ENCODE assay signal across 19 cellular contexts in the genomic region with DNA sequence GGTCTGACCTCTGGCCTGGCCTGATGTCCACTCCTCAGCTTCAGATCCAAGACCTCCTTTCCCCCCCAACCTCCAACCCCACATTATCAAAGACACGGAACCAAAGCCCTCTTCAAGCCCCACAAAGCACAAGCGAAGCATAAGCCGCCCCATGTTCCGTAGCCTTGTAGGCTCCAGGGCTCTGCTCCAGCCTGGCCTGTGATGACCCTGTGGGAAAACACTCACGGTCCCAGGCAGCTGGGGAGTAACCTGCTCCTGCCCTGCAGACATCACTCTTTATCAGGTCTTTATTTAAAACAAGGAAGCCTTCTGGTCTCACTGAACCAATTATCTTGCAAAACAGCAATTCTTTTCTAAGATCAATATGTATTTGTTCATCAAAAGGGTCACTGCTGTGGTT. TPM values are rescaled to one million over a fixed set of nuclear protein-coding genes. Genes with fewer than 3 reads are reported as not detected.
DNase-seq lines count a peak whose midpoint lies in the region; ATAC-seq, FAIRE-seq and TF ChIP-seq lines count a peak whose summit lies in the region.
"Had no signal": no experiment of that assay in that cellular context is flagged by ENCODE, and none has a peak within 500 bp of the region (broad histone marks: within the 10 kb centered on the region; RNA-seq: fewer than 3 reads in every experiment).

No MANE protein-coding gene starts in this region.

- no peaks in the 10 kb centered on the region for H3K23me2 ChIP-seq in H1 (ENCODE audit: low read depth, low read length)

- ATAC-seq in heart left ventricle (peak in 3 of 4 donors; percentile 61 to 70 (median 65)), GM19324 (IDR thresholded peaks at IDR 0.05; ENCODE audit: low FRiP score, unreplicated experiment) (no peak)
- ATAC-seq: CD8-positive, alpha-beta T cell; GM23338 had no signal

- no peak for DNase-seq in heart left ventricle
- DNase-seq in cardiac septum (ENCODE audit: low spot score) = no peak
- DNase-seq in H1 (ENCODE audit: low read depth in 1 of 2, low spot score in 2 of 2) = no peak
- DNase-seq in neuronal stem cell (ENCODE audit: low spot score) = no peak
- no peak for DNase-seq in H7
- DNase-seq in G401 (ENCODE audit: low spot score) = no peak
- DNase-seq: Calu3; CD8-positive, alpha-beta T cell; DND-41; EL; H9 had no signal

- CTCF ChIA-PET in H1 (lab: Charles Lee; ENCODE audit: partially characterized antibody) = interaction anchor here (0.6 to 2.8 kb wide), 9 partner anchors 8 to 349 kb away, joined by 3 to 10 read pairs (median 4); no protein-coding TSS in a partner anchor

- no peak for TF ChIP-seq CTCF in heart left ventricle (IDR thresholded peaks at IDR 0.05)
- TF ChIP-seq CTCF in H1 (IDR thresholded peaks at IDR 0.05; ENCODE audit: control extremely low read depth in 1 of 3, insufficient read depth in 1 of 3, low read depth in 1 of 3, low read length in 3 of 3) = no peak

- peak overlapping the region; percentile 57; the same call in 1 of the 2 replicates for H4K8ac ChIP-seq in H1 (ENCODE audit: extremely low read depth, insufficient read depth, low read length)
- no peak overlapping the region for H4K8ac ChIP-seq in neuronal stem cell (ENCODE audit: low read depth, low read length)

- H3K9ac ChIP-seq in H1 (replicated peaks in 1 of 4; ENCODE audit: extremely low read depth in 1 of 4, low read depth in 3 of 4, low read length in 3 of 4) = no peak overlapping the region
- no peak overlapping the region for H3K9ac ChIP-seq in neuronal stem cell (ENCODE audit: low read depth, low read length, poor library complexity)
- H3K9ac ChIP-seq: BLaER1 treated with 17β-estradiol and CSF1 and Interleukin-3, amounts not matched to agents 10 nM and 100 nM had no signal

- no peak for TF ChIP-seq RAD21 in H1 (IDR thresholded peaks at IDR 0.05 in 1 of 2, conservative IDR thresholded peaks at IDR 0.05 in 1 of 2; ENCODE audit: low read depth in 2 of 2, low read length in 2 of 2)

- H4K5ac ChIP-seq in H1 (ENCODE audit: insufficient read length, low read depth, low read length) = no peak overlapping the region

- no peaks in the 10 kb centered on the region for H3K36me3 ChIP-seq in heart left ventricle
- no peaks in the 10 kb centered on the region for H3K36me3 ChIP-seq in H1 (ENCODE audit: control insufficient read depth in 2 of 4, insufficient read depth in 4 of 4, low read length in 3 of 4)
- H3K36me3 ChIP-seq in neuronal stem cell (replicated peaks in 1 of 2; ENCODE audit: control insufficient read depth in 2 of 2, insufficient read depth in 2 of 2, low read length in 2 of 2) = no peaks in the 10 kb centered on the region
- no peaks in the 10 kb centered on the region for H3K36me3 ChIP-seq in H7 (replicated peaks; ENCODE audit: control insufficient read depth, insufficient read depth, low read length)
- H3K36me3 ChIP-seq: BLaER1 treated with 17β-estradiol and CSF1 and Interleukin-3, amounts not matched to agents 10 nM and 100 nM had no signal

- H4K91ac ChIP-seq in H1 (replicated peaks; ENCODE audit: insufficient read length, low read length) (no peak overlapping the region), neuronal stem cell (ENCODE audit: low read depth, low read length, poor library complexity) (no peak overlapping the region)

- H3K4me2 ChIP-seq in H1 (ENCODE audit: insufficient read depth in 1 of 2, low read depth in 2 of 2, low read length in 2 of 2) (no peak overlapping the region), neuronal stem cell (ENCODE audit: insufficient read depth, low read length, poor library complexity, severe bottlenecking) (no peak overlapping the region)
- H3K4me2 ChIP-seq: BLaER1 treated with 17β-estradiol and CSF1 and Interleukin-3, amounts not matched to agents 10 nM and 100 nM; GM23338 had no signal

- FAIRE-seq in H1 (lab: Jason Lieb, UNC) = no peak
- FAIRE-seq: G401.6, GM12891, GM19239 had no signal

- H3K27ac ChIP-seq in heart left ventricle = no peak overlapping the region
- H3K27ac ChIP-seq in H1 (ENCODE audit: low read depth, low read length) = no peak overlapping the region
- H3K27ac ChIP-seq in neuronal stem cell (replicated peaks; ENCODE audit: low read length) = no peak overlapping the region
- H3K27ac ChIP-seq: BLaER1 treated with 17β-estradiol and CSF1 and Interleukin-3, amounts not matched to agents 10 nM and 100 nM had no signal

- H3K56ac ChIP-seq in H1 (replicated peaks; ENCODE audit: insufficient read length, low read depth, low read length) = no peak overlapping the region

- TF ChIP-seq POLR2A in heart left ventricle (IDR thresholded peaks at IDR 0.05) = no peak
- no peak for TF ChIP-seq POLR2A in H1 (IDR thresholded peaks at IDR 0.05; ENCODE audit: control extremely low read depth in 1 of 2, low read depth in 2 of 2, low read length in 2 of 2)

- H2BK12ac ChIP-seq in H1 (ENCODE audit: low read depth, low read length) (no peak overlapping the region), neuronal stem cell (ENCODE audit: low read length) (no peak overlapping the region)

- in situ Hi-C loops in G401 (cut with HindIII; ENCODE audit: low sequenced_read_pairs) = no loop called here

- H3K4me1 ChIP-seq in heart left ventricle (peaks cover 0 to 14% (median 6%) of the 10 kb centered on the region in 12 donors), H1 (replicated peaks in 1 of 4; ENCODE audit: control insufficient read depth in 3 of 4, insufficient read depth in 4 of 4, low read length in 3 of 4) (peaks cover 0 to 2% (median 0%) of the 10 kb centered on the region in 4 experiments; a peak in 1 of 7 replicates), neuronal stem cell (ENCODE audit: control insufficient read depth in 2 of 2, insufficient read depth in 1 of 2, low read depth in 1 of 2, low read length in 2 of 2) (peaks cover 0 to 2% of the 10 kb centered on the region in 2 donors)
- H3K4me1 ChIP-seq: BLaER1 treated with 17β-estradiol and CSF1 and Interleukin-3, amounts not matched to agents 10 nM and 100 nM had no signal

- H3K4ac ChIP-seq in H1 (replicated peaks; ENCODE audit: insufficient read length, low read depth, low read length) (no peak overlapping the region), neuronal stem cell (ENCODE audit: low read length) (no peak overlapping the region)

- POLR2A ChIA-PET in H1 (lab: Charles Lee; ENCODE audit: partially characterized antibody) = no interaction called here

- no peaks in the 10 kb centered on the region for H4K20me1 ChIP-seq in H1 (replicated peaks in 1 of 2; ENCODE audit: control insufficient read depth in 1 of 2, insufficient read depth in 2 of 2, low read length in 2 of 2)
- H4K20me1 ChIP-seq: BLaER1 treated with 17β-estradiol and CSF1 and Interleukin-3, amounts not matched to agents 10 nM and 100 nM had no signal

- H3K27me3 ChIP-seq in heart left ventricle = no peaks in the 10 kb centered on the region
- H3K27me3 ChIP-seq in H1 (replicated peaks in 1 of 4; ENCODE audit: control insufficient read depth in 3 of 4, extremely low read depth in 1 of 4, insufficient read depth in 3 of 4, low read length in 3 of 4) = no peaks in the 10 kb centered on the region
- peaks cover 0 to 26% (median 0%) of the 10 kb centered on the region in 3 experiments for H3K27me3 ChIP-seq in neuronal stem cell (ENCODE audit: control insufficient read depth in 3 of 3, insufficient read depth in 3 of 3, low read depth in 1 of 3, low read length in 3 of 3)
- H3K27me3 ChIP-seq in H7 (ENCODE audit: control insufficient read depth, insufficient read depth, low read length) = no peaks in the 10 kb centered on the region
- H3K27me3 ChIP-seq: BLaER1 treated with 17β-estradiol and CSF1 and Interleukin-3, amounts not matched to agents 10 nM and 100 nM had no signal

- TF ChIP-seq EP300 in H1 (IDR thresholded peaks at IDR 0.05; ENCODE audit: borderline replicate concordance in 1 of 2, low read depth in 2 of 2, low read length in 2 of 2) = no peak

- no peaks in the 10 kb centered on the region for H3K79me2 ChIP-seq in H1 (ENCODE audit: control insufficient read depth in 1 of 2, insufficient read depth in 2 of 2, low read length in 2 of 2)

- H2AK5ac ChIP-seq in H1 (ENCODE audit: low read depth, low read length) = no peak overlapping the region
- no peak overlapping the region for H2AK5ac ChIP-seq in neuronal stem cell (ENCODE audit: low read depth, low read length)

- no peak overlapping the region for H2AFZ ChIP-seq in H1 (ENCODE audit: low read length)
- H2AFZ ChIP-seq in neuronal stem cell (ENCODE audit: low read length) = no peak overlapping the region
- H2AFZ ChIP-seq: GM23338 had no signal

- H3K23ac ChIP-seq in H1 (ENCODE audit: insufficient read length) (no peak overlapping the region), neuronal stem cell (ENCODE audit: low read depth, low read length, poor library complexity) (no peak overlapping the region)

- no peak overlapping the region for H2BK20ac ChIP-seq in H1 (ENCODE audit: low read length)

- H3K18ac ChIP-seq in H1 (ENCODE audit: extremely low read depth, low read length) = no peak overlapping the region
- peak overlapping the region; percentile 46 for H3K18ac ChIP-seq in neuronal stem cell (ENCODE audit: low read length)

- H3K79me1 ChIP-seq in H1 (ENCODE audit: low read depth, low read length) = no peaks in the 10 kb centered on the region
- no peaks in the 10 kb centered on the region for H3K79me1 ChIP-seq in neuronal stem cell (ENCODE audit: low read depth, low read length)

- H3K4me3 ChIP-seq in heart left ventricle (no peak overlapping the region), H1 (ENCODE audit: extremely low read depth in 1 of 4, insufficient read depth in 2 of 4, low read depth in 3 of 4, low read length in 4 of 4) (no peak overlapping the region), neuronal stem cell (ENCODE audit: low read length in 2 of 2) (no peak overlapping the region), H7 (ENCODE audit: insufficient read depth, low read depth, low read length) (no peak overlapping the region)
- H3K4me3 ChIP-seq: BLaER1 treated with 17β-estradiol and CSF1 and Interleukin-3, amounts not matched to agents 10 nM and 100 nM; GM23338 had no signal

- H3K9me3 ChIP-seq in heart left ventricle (no peaks in the 10 kb centered on the region), H1 (ENCODE audit: insufficient read depth in 2 of 2, low read depth in 1 of 2, low read length in 1 of 2) (no peaks in the 10 kb centered on the region), neuronal stem cell (replicated peaks in 1 of 2; ENCODE audit: control insufficient read depth in 2 of 2, insufficient read depth in 1 of 2, low read depth in 1 of 2, low read length in 2 of 2) (no peaks in the 10 kb centered on the region)
- H3K9me3 ChIP-seq: BLaER1 treated with 17β-estradiol and CSF1 and Interleukin-3, amounts not matched to agents 10 nM and 100 nM had no signal

- H3K14ac ChIP-seq in H1 (ENCODE audit: insufficient read length) = no peak overlapping the region
- no peak overlapping the region for H3K14ac ChIP-seq in neuronal stem cell (ENCODE audit: low read length)

- H2BK15ac ChIP-seq in H1 (ENCODE audit: low read length) (no peak overlapping the region), neuronal stem cell (ENCODE audit: low read length) (no peak overlapping the region)

- H2BK5ac ChIP-seq in H1 (ENCODE audit: low read depth, low read length) (no peak overlapping the region), neuronal stem cell (ENCODE audit: low read length) (no peak overlapping the region)

- intact Hi-C loops in heart left ventricle (cut with DNase I) = loop anchor here in 2 of 10 donors (10.0 kb wide), 2 partner anchors 396 to 796 kb away; no protein-coding TSS in a partner anchor
- intact Hi-C loops in cardiac septum (cut with DNase I) = no loop called here

- 44 to 61% (median 49%) methylated on average over 5 of the region's 5 CpGs for whole genome bisulfite sequencing in heart left ventricle, 4 donors
- whole genome bisulfite sequencing in H1 (ENCODE audit: extremely low coverage in 1 of 2, insufficient coverage in 1 of 2, insufficient read length in 1 of 2, insufficient replicate concordance in 2 of 2, low coverage in 1 of 2, low lambda C conversion rate in 2 of 2, missing lambda C conversion rate in 1 of 2), 2 experiments = 93% methylated on average over 5 of the region's 5 CpGs; no CpG with 5 or more reads in 1 of the 2 experiments
- whole genome bisulfite sequencing in neuronal stem cell (ENCODE audit: extremely low coverage in 2 of 2, insufficient read length in 2 of 2, insufficient replicate concordance in 1 of 2), 2 donors = no CpG with 5 or more reads among the region's 5 CpGs

- H2BK120ac ChIP-seq in H1 (replicated peaks; ENCODE audit: low read depth, low read length) (no peak overlapping the region), neuronal stem cell (ENCODE audit: low read depth, low read length) (no peak overlapping the region)

RNA-seq across cellular contexts. Expression of a gene that starts 15.4 kb away (rescaled TPM):
- total RNA-seq in heart left ventricle (100 to 1,000 TPM; 107 to 206 (median 129) TPM), cardiac septum (123 TPM)
- polyA plus RNA-seq in heart left ventricle (10 to 100 TPM; 29.4 to 97.5 TPM), H1 (2011; rRNA removed) (12.0 and 20.6 TPM in 2 replicates)
- total RNA-seq in H1 (2021; fragmentation: NEBNext Ultra II Directional; extraction: Animal tissue kit (Norgen Biotek cat#: 25700)) = 87.2 and 89.2 TPM in 2 replicates
- 11.5 TPM for polyA plus RNA-seq in H1 (2011; cell fraction: cytosol; rRNA removed)
- polyA plus RNA-seq in H1 (2011; cell fraction: nucleus; rRNA removed) = 51.7 TPM
- polyA plus RNA-seq in H1 (2012, experiment 1 of 2) = 69.6 to 91.7 TPM (median 76.7 TPM) in 4 replicates
- polyA plus RNA-seq in H1 (2012, experiment 2 of 2) = 42.2 TPM
- polyA plus RNA-seq in H1 (2013, experiment 1 of 2) = 48.8 TPM
- polyA plus RNA-seq in H1 (2013, experiment 2 of 2) = 43.7 TPM
- polyA minus RNA-seq in H1 (2011; rRNA and poly(A)+ RNA removed) = 22.2 and 25.3 TPM in 2 replicates
- 43.6 TPM for polyA minus RNA-seq in H1 (2011; cell fraction: cytosol; rRNA and poly(A)+ RNA removed)
- polyA minus RNA-seq in H1 (2011; cell fraction: nucleus; rRNA and poly(A)+ RNA removed) = 37.6 TPM
- polyA plus RNA-seq in neuronal stem cell (2013, experiment 1 of 2) = 22.1 TPM
- polyA plus RNA-seq in neuronal stem cell (2013, experiment 2 of 2) = 22.8 TPM
- 13.3 and 29.5 TPM in 2 replicates for total RNA-seq in H7 (2014; rRNA removed; shearing (Covaris generic))
- total RNA-seq in G401 (2014; rRNA removed; shearing (Covaris generic)) = 5.8 and 8.9 TPM in 2 replicates
- total RNA-seq: A172, B cell had no signal

RNA-seq across cellular contexts. Expression of a gene that starts 34.5 kb away (rescaled TPM):
- total RNA-seq in heart left ventricle (10 to 100 TPM; 42.2 to 96.1 (median 56.3) TPM), cardiac septum (46.4 TPM)
- polyA plus RNA-seq in heart left ventricle (10 to 100 TPM; 52.0 to 52.9 TPM), H1 (2011; rRNA removed) (65.6 and 88.0 TPM in 2 replicates)
- total RNA-seq in H1 (2021; fragmentation: NEBNext Ultra II Directional; extraction: Animal tissue kit (Norgen Biotek cat#: 25700)) = 28.2 TPM in 2 replicates
- polyA plus RNA-seq in H1 (2011; cell fraction: cytosol; rRNA removed) = 45.5 TPM
- polyA plus RNA-seq in H1 (2011; cell fraction: nucleus; rRNA removed) = 45.0 TPM
- polyA plus RNA-seq in H1 (2012, experiment 1 of 2) = 32.2 to 46.6 TPM (median 40.1 TPM) in 4 replicates
- 36.1 TPM for polyA plus RNA-seq in H1 (2012, experiment 2 of 2)
- polyA plus RNA-seq in H1 (2013, experiment 1 of 2) = 32.5 TPM
- 34.8 TPM for polyA plus RNA-seq in H1 (2013, experiment 2 of 2)
- polyA minus RNA-seq in H1 (2011; rRNA and poly(A)+ RNA removed) = 13.6 and 14.1 TPM in 2 replicates
- polyA minus RNA-seq in H1 (2011; cell fraction: cytosol; rRNA and poly(A)+ RNA removed) = 17.8 TPM
- polyA minus RNA-seq in H1 (2011; cell fraction: nucleus; rRNA and poly(A)+ RNA removed) = 19.2 TPM
- polyA plus RNA-seq in neuronal stem cell (2013, experiment 1 of 2) = 36.0 TPM
- polyA plus RNA-seq in neuronal stem cell (2013, experiment 2 of 2) = 35.7 TPM
- 44.6 and 45.3 TPM in 2 replicates for total RNA-seq in H7 (2014; rRNA removed; shearing (Covaris generic))
- total RNA-seq in G401 (2014; rRNA removed; shearing (Covaris generic)) = 25.6 and 28.4 TPM in 2 replicates
